In genomic region chr1:227545361-227545760, GRCh38 we compare ENCODE assay signal across 28 cellular contexts.
"Had no signal": no experiment of that assay in that cellular context is flagged by ENCODE, and none has a peak within 500 bp of the region (broad histone marks: within the 10 kb centered on the region; RNA-seq: fewer than 3 reads in every experiment).

No MANE protein-coding gene starts in this region.

- H3K36me3 ChIP-seq: brain microvascular endothelial cell, cardiac muscle cell had no signal

- H3K27me3 Mint-ChIP-seq: activated CD8-positive, alpha-beta memory T cell treated with anti-CD3 and anti-CD28 coated beads, Interleukin-2, amount 10 ng/mL, durations not matched to agents 7 days and 5 days; activated naive CD8-positive, alpha-beta T cell treated with anti-CD3 and anti-CD28 coated beads for 36 hours had no signal

- H3K4me3 Mint-ChIP-seq: activated B cell treated with CpG ODN at 0.5 μM for 24 hours; activated CD4-positive, alpha-beta T cell treated with anti-CD3 and anti-CD28 coated beads, Interleukin-2, amount 10 ng/mL, durations not matched to agents 24 days and 14 days; activated CD8-positive, alpha-beta memory T cell treated with anti-CD3 and anti-CD28 coated beads, Interleukin-2, amount 10 ng/mL, durations not matched to agents 7 days and 5 days; activated naive CD4-positive, alpha-beta T cell treated with anti-CD3 and anti-CD28 coated beads, Interleukin-2, amount 10 ng/mL, durations not matched to agents 7 days and 5 days; activated naive CD8-positive, alpha-beta T cell treated with anti-CD3 and anti-CD28 coated beads for 36 hours; activated T-cell treated with anti-CD3 and anti-CD28 coated beads, Interleukin-2, amount 50 U/mL, for 24 hours; activated T-helper 1 cell treated with anti-CD3 and anti-CD28 coated beads, Interleukin-12 subunit alpha, Interleukin-12 subunit beta, Interleukin-2, Interleukin-4 antibody, amounts not matched to agents 30 ng/mL and 10 ng/mL and 1 ng/mL, durations not matched to agents 14 hours and 24 hours and 36 hours; T-cell had no signal

- DNase-seq: activated B cell treated with CpG ODN at 0.5 μM for 24 hours; activated CD4-positive, alpha-beta T cell treated with anti-CD3 and anti-CD28 coated beads for 1 hour; activated CD4-positive, alpha-beta T cell treated with anti-CD3 and anti-CD28 coated beads, Interleukin-2, amount 10 ng/mL, durations not matched to agents 24 days and 14 days; activated CD4-positive, alpha-beta T cell treated with anti-CD3 and anti-CD28 coated beads, Interleukin-2, amount 50 U/mL, for 48 hours; activated CD8-positive, alpha-beta memory T cell treated with anti-CD3 and anti-CD28 coated beads, Interleukin-2, amount 10 ng/mL, durations not matched to agents 7 days and 5 days; activated gamma-delta T cell treated with Interleukin-2 at 50 U/mL for 16 hours; activated naive CD4-positive, alpha-beta T cell treated with anti-CD3 and anti-CD28 coated beads, Interleukin-2, amount 10 ng/mL, durations not matched to agents 7 days and 5 days; activated naive CD8-positive, alpha-beta T cell treated with anti-CD3 and anti-CD28 coated beads for 36 hours; activated T-cell treated with anti-CD3 and anti-CD28 coated beads, Interleukin-2, amount 50 U/mL, for 24 hours; brain microvascular endothelial cell; Kasumi-1; KBM-7; NCI-H1092; NCI-H1417; NCI-H1694; NCI-H2029; NCI-H2107; NCI-H2171 treated with DMSO at 0.1 percent for 48 hours; NCI-H226; NCI-H510A; NCI-H526 treated with DMSO at 0.1 percent for 48 hours; NCI-H82; T-cell; T-helper 2 cell; T1000 had no signal

- H3K27ac ChIP-seq: brain microvascular endothelial cell, cardiac muscle cell, SK-N-MC had no signal

- H3K4me3 ChIP-seq: cardiac muscle cell, SK-N-MC had no signal

- ATAC-seq: activated CD8-positive, alpha-beta memory T cell treated with anti-CD3 and anti-CD28 coated beads, Interleukin-2, amount 10 ng/mL, durations not matched to agents 7 days and 5 days; T-cell had no signal

- H3K27ac Mint-ChIP-seq: activated B cell treated with CpG ODN at 0.5 μM for 24 hours; activated CD4-positive, alpha-beta T cell treated with anti-CD3 and anti-CD28 coated beads, Interleukin-2, amount 10 ng/mL, durations not matched to agents 24 days and 14 days; activated CD8-positive, alpha-beta memory T cell treated with anti-CD3 and anti-CD28 coated beads, Interleukin-2, amount 10 ng/mL, durations not matched to agents 7 days and 5 days; activated naive CD4-positive, alpha-beta T cell treated with anti-CD3 and anti-CD28 coated beads, Interleukin-2, amount 10 ng/mL, durations not matched to agents 7 days and 5 days; activated naive CD8-positive, alpha-beta T cell treated with anti-CD3 and anti-CD28 coated beads for 36 hours; activated T-cell treated with anti-CD3 and anti-CD28 coated beads, Interleukin-2, amount 50 U/mL, for 24 hours; activated T-helper 1 cell treated with anti-CD3 and anti-CD28 coated beads, Interleukin-12 subunit alpha, Interleukin-12 subunit beta, Interleukin-2, Interleukin-4 antibody, amounts not matched to agents 30 ng/mL and 10 ng/mL and 1 ng/mL, durations not matched to agents 14 hours and 24 hours and 36 hours had no signal

- H3K9me3 Mint-ChIP-seq: activated CD4-positive, alpha-beta T cell treated with anti-CD3 and anti-CD28 coated beads, Interleukin-2, amount 10 ng/mL, durations not matched to agents 24 days and 14 days; activated naive CD8-positive, alpha-beta T cell treated with anti-CD3 and anti-CD28 coated beads for 36 hours; activated T-helper 1 cell treated with anti-CD3 and anti-CD28 coated beads, Interleukin-12 subunit alpha, Interleukin-12 subunit beta, Interleukin-2, Interleukin-4 antibody, amounts not matched to agents 30 ng/mL and 10 ng/mL and 1 ng/mL, durations not matched to agents 14 hours and 24 hours and 36 hours; T-cell had no signal

- H3K36me3 Mint-ChIP-seq: activated CD8-positive, alpha-beta memory T cell treated with anti-CD3 and anti-CD28 coated beads, Interleukin-2, amount 10 ng/mL, durations not matched to agents 7 days and 5 days; activated naive CD4-positive, alpha-beta T cell treated with anti-CD3 and anti-CD28 coated beads, Interleukin-2, amount 10 ng/mL, durations not matched to agents 7 days and 5 days; activated naive CD8-positive, alpha-beta T cell treated with anti-CD3 and anti-CD28 coated beads for 36 hours; T-cell had no signal

- H3K27me3 ChIP-seq: brain microvascular endothelial cell had no signal
